8 cellular contexts compared by ENCODE assay signal in the genomic region with DNA sequence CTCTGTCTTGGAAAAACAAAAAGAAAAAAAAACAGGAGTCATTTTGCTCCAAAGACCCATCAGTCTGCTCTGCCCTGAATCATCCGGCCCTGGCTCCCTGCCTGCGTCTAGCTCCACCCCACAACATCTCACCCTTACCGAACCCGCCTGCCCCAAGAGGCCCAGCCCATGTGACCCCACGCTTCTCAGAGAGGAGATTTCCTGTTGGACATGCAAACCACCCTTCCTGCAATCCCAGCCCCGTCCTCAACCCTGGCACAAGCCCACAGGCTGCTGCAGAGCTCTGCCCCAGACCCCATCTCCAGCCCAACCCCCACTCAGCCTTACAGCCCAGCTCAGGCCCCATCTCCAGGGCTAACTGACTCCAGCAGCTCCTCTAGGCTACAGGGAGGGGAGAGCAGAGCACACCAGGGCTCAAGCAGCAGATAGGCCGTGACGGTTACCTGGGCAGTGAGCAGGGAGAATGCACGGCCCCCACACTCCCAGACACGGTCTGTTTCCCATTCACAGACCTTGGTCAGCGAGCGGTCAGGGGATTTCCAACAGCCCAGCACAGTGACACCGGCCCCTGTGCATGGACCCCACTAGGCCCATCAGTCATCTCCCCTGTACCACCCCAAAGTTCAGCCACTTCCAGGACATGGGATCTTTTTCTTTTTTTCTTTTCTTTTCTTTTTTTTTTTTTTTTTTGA.
A peak's percentile ranks its signal among the peaks of the same experiment; 100 is the strongest.
DNase-seq lines count a peak whose midpoint lies in the region; ATAC-seq, FAIRE-seq and TF ChIP-seq lines count a peak whose summit lies in the region.

No MANE protein-coding gene starts in this region.

- intact Hi-C loops in MCF 10A (cut with micrococcal nuclease), result no loop called here
- intact Hi-C loops in kidney (cut with DNase I), result no loop called here

- ATAC-seq in GM21447 (IDR thresholded peaks at IDR 0.05; ENCODE audit: unreplicated experiment), result peak; percentile 81
- ATAC-seq in stimulated activated naive B cell treated with anti-CD40 and anti-IgM and Interleukin-4, amounts not matched to agents 10 μg/mL and 1 μg/mL and 100 μg/mL, for 72 hours (replicated peaks), result peak; percentile 72 to 88

- H3K9me3 Mint-ChIP-seq in MCF 10A (ENCODE audit: unreplicated experiment), result no peaks in the 10 kb centered on the region
- H3K9me3 Mint-ChIP-seq in stimulated activated naive B cell treated with anti-CD40 and anti-IgM and Interleukin-4, amounts not matched to agents 10 μg/mL and 1 μg/mL and 100 μg/mL, for 72 hours, result no peaks in the 10 kb centered on the region

- CTCF ChIA-PET in MCF 10A (lab: Yijun Ruan, JAX), result interaction anchor here (0.6 to 2.1 kb wide), 4 partner anchors 12 to 170 kb away, joined by 3 to 7 read pairs (median 5); partner anchors contain the start of gene GTF2I

- POLR2A ChIA-PET in MCF 10A (lab: Yijun Ruan, JAX), result interaction anchor here (0.6 to 3.0 kb wide), 8 partner anchors 12 to 1009 kb away, joined by 3 to 20 read pairs (median 3); partner anchors contain the start of gene TBL2

- DNase-seq in DMS53 treated with DMSO at 0.1 percent for 48 hours (lab: John Stamatoyannopoulos, UW; ENCODE audit: unreplicated experiment) (peak; percentile 35), Kasumi-1 (lab: John Stamatoyannopoulos, UW) (peak; percentile 49 to 52), MCF 10A (ENCODE audit: unreplicated experiment) (peak; percentile 92), kidney (peak; percentile 98), inferior parietal cortex (ENCODE audit: extremely low spot score) (no peak)
- peak; percentile 5 for DNase-seq in stimulated activated naive B cell treated with anti-CD40 and anti-IgM and Interleukin-4, amounts not matched to agents 10 μg/mL and 1 μg/mL and 100 μg/mL, for 72 hours
- no peak for DNase-seq in activated T-cell treated with anti-CD3 and anti-CD28 coated beads, Interleukin-2, amount 50 U/mL, for 48 hours

- TF ChIP-seq CTCF in MCF 10A (IDR thresholded peaks at IDR 0.05; ENCODE audit: unreplicated experiment), result no peak
- no peak for TF ChIP-seq CTCF in kidney (IDR thresholded peaks at IDR 0.05; ENCODE audit: borderline replicate concordance, extremely low read depth, insufficient read depth)

- peak overlapping the region in 1 of 2 donors; percentile 12 for H3K9ac ChIP-seq in kidney (ENCODE audit: low read length in 2 of 2)

- no peaks in the 10 kb centered on the region for H3K27me3 Mint-ChIP-seq in MCF 10A (ENCODE audit: insufficient read depth, unreplicated experiment)
- H3K27me3 Mint-ChIP-seq in stimulated activated naive B cell treated with anti-CD40 and anti-IgM and Interleukin-4, amounts not matched to agents 10 μg/mL and 1 μg/mL and 100 μg/mL, for 72 hours, result no peaks in the 10 kb centered on the region

- peak overlapping the region in 1 of 2 donors; percentile 21 for H3K4me3 ChIP-seq in kidney (ENCODE audit: low read length in 2 of 2)

- H3K4me3 Mint-ChIP-seq in MCF 10A (ENCODE audit: unreplicated experiment), result no peak overlapping the region
- peak overlapping the region in 1 of 2 donors; percentile 33 for H3K4me3 Mint-ChIP-seq in stimulated activated naive B cell treated with anti-CD40 and anti-IgM and Interleukin-4, amounts not matched to agents 10 μg/mL and 1 μg/mL and 100 μg/mL, for 72 hours

- FAIRE-seq in kidney (lab: Jason Lieb, UNC), result no peak

- H3K27ac Mint-ChIP-seq in MCF 10A (ENCODE audit: low read depth, unreplicated experiment), result peak overlapping the region; percentile 51
- H3K27ac Mint-ChIP-seq in stimulated activated naive B cell treated with anti-CD40 and anti-IgM and Interleukin-4, amounts not matched to agents 10 μg/mL and 1 μg/mL and 100 μg/mL, for 72 hours, result peak overlapping the region; percentile 82

- peaks cover 54% of the 10 kb centered on the region for H3K36me3 Mint-ChIP-seq in MCF 10A (ENCODE audit: insufficient read depth, unreplicated experiment)
- H3K36me3 Mint-ChIP-seq in stimulated activated naive B cell treated with anti-CD40 and anti-IgM and Interleukin-4, amounts not matched to agents 10 μg/mL and 1 μg/mL and 100 μg/mL, for 72 hours, result peaks cover 0 to 4% of the 10 kb centered on the region in 2 donors

- no peaks in the 10 kb centered on the region for H3K36me3 ChIP-seq in kidney (ENCODE audit: control insufficient read depth in 1 of 2, insufficient read depth in 2 of 2, low read length in 2 of 2)

- peak overlapping the region; percentile 83 to 84 for H3K27ac ChIP-seq in kidney (ENCODE audit: low read depth in 2 of 2, low read length in 2 of 2)

- no TSS peak for BruUV-seq in MCF 10A (replicated peaks; lab: Mats Ljungman, UMichigan)

- H3K4me1 ChIP-seq in kidney (ENCODE audit: control insufficient read depth in 1 of 2, insufficient read depth in 1 of 2, low read depth in 1 of 2, low read length in 2 of 2), result peaks cover 8 to 13% of the 10 kb centered on the region in 2 donors

- peaks cover 19% of the 10 kb centered on the region for H3K4me1 Mint-ChIP-seq in MCF 10A (ENCODE audit: insufficient read depth, unreplicated experiment)
- peaks cover 9 to 11% of the 10 kb centered on the region in 2 donors for H3K4me1 Mint-ChIP-seq in stimulated activated naive B cell treated with anti-CD40 and anti-IgM and Interleukin-4, amounts not matched to agents 10 μg/mL and 1 μg/mL and 100 μg/mL, for 72 hours

- H3K9me3 ChIP-seq in kidney (ENCODE audit: control insufficient read depth in 1 of 2, low read length in 2 of 2), result no peaks in the 10 kb centered on the region

Comparison
In these comparisons a context has a peak if more than half of its experiments do, and no peak if none do; other contexts are left out.
1. DNase-seq: peak in DMS53 treated with DMSO at 0.1 percent for 48 hours (single experiment), Kasumi-1 (2 of 2), MCF 10A (single experiment), kidney (single experiment) and stimulated activated naive B cell treated with anti-CD40 and anti-IgM and Interleukin-4, amounts not matched to agents 10 μg/mL and 1 μg/mL and 100 μg/mL, for 72 hours (single experiment); none in inferior parietal cortex (single experiment) and activated T-cell treated with anti-CD3 and anti-CD28 coated beads, Interleukin-2, amount 50 U/mL, for 48 hours (0 of 2).